ENCODE assay signal across 8 cellular contexts in genomic region chr11:35305670-35306382, GRCh38.
DNase-seq lines count a peak whose midpoint lies in the region; ATAC-seq, FAIRE-seq and TF ChIP-seq lines count a peak whose summit lies in the region.

No MANE protein-coding gene starts in this region.

- no peak for TF ChIP-seq POLR2A in K562 (conservative IDR thresholded peaks at IDR 0.05)

- no TSS peak for BruUV-seq in K562 (replicated peaks; lab: Mats Ljungman, UMichigan)

- no peak overlapping the region for H3K4me3 ChIP-seq in SJCRH30
- H3K4me3 ChIP-seq in K562, result no peak overlapping the region

- in situ Hi-C loops in K562 (cut with MboI), result no loop called here

- POLR2A ChIA-PET in K562 (lab: Yijun Ruan, JAX), result interaction anchor here (0.8 to 1.3 kb wide), 2 partner anchors 10 to 225 kb away, joined by 3 to 4 read pairs; no protein-coding TSS in a partner anchor

- H3K4me1 ChIP-seq in SJCRH30, result no peaks in the 10 kb centered on the region
- H3K4me1 ChIP-seq in K562 (replicated peaks in 1 of 2; ENCODE audit: control insufficient read depth in 2 of 2, insufficient read depth in 2 of 2, low read length in 2 of 2), result no peaks in the 10 kb centered on the region; a peak in 2 of 5 replicates

- no peaks in the 10 kb centered on the region for H3K27me3 ChIP-seq in SJCRH30
- peaks cover 2 to 9% of the 10 kb centered on the region in 2 experiments; a peak in 4 of 5 replicates for H3K27me3 ChIP-seq in K562 (ENCODE audit: control insufficient read depth in 2 of 2, insufficient read depth in 2 of 2, low read length in 2 of 2)

- CTCF ChIA-PET in K562 (lab: Yijun Ruan, JAX; ENCODE audit: low intra/inter-chr PET ratio), result interaction anchor here (0.7 kb wide), 1 partner anchor 378 kb away, joined by 3 read pairs; no protein-coding TSS in a partner anchor

- DNase-seq in T-helper 2 cell (peak in 3 of 5 experiments; percentile 6 to 49 (median 22)), SJCRH30 (peak; percentile 9 to 44), K562 (ENCODE audit: extremely low read depth in 1 of 4, low spot score in 3 of 4) (peak; percentile 50 to 63 (median 51)), left kidney (ENCODE audit: low read depth, low spot score) (peak; percentile 79), T1000 (lab: John Stamatoyannopoulos, UW) (no peak)
- DNase-seq in T-helper 2 cell treated with Interferon-gamma antibody and Interleukin-4, amounts not matched to agents 5 μg/mL and 100 μg/mL, for 36 hours (ENCODE audit: low spot score), result no peak

- TF ChIP-seq RAD21 in K562 (CRISPR knock-in tag; conservative IDR thresholded peaks at IDR 0.05 in 1 of 2, IDR thresholded peaks at IDR 0.05 in 1 of 2), result peak; percentile 58 to 69

- peak; percentile 56 for FAIRE-seq in K562 (lab: Jason Lieb, UNC)

- WGBS in K562 (ENCODE audit: insufficient coverage, low coverage, missing lambda C conversion rate), result 28% methylated on average over 14 of the region's 14 CpGs

- H3K4me1 Mint-ChIP-seq in T-helper 2 cell treated with Interferon-gamma antibody and Interleukin-4, amounts not matched to agents 5 μg/mL and 100 μg/mL, for 36 hours (ENCODE audit: low read depth), result peaks cover 14% of the 10 kb centered on the region

- intact Hi-C loops in K562 (cut with micrococcal nuclease), result loop anchor here (5.0 kb wide), 2 partner anchors 86 to 379 kb away; no protein-coding TSS in a partner anchor

- H4K20me1 ChIP-seq in K562 (replicated peaks; ENCODE audit: control insufficient read depth, insufficient read depth, low read length), result no peaks in the 10 kb centered on the region

- no peak overlapping the region for H3K27ac Mint-ChIP-seq in T-helper 2 cell treated with Interferon-gamma antibody and Interleukin-4, amounts not matched to agents 5 μg/mL and 100 μg/mL, for 36 hours

- no peaks in the 10 kb centered on the region for H3K36me3 ChIP-seq in SJCRH30
- no peaks in the 10 kb centered on the region for H3K36me3 ChIP-seq in K562 (ENCODE audit: control insufficient read depth, insufficient read depth, low read length)

- no peaks in the 10 kb centered on the region for H3K9me3 Mint-ChIP-seq in T-helper 2 cell treated with Interferon-gamma antibody and Interleukin-4, amounts not matched to agents 5 μg/mL and 100 μg/mL, for 36 hours

- no peak overlapping the region for H3K27ac ChIP-seq in SJCRH30
- H3K27ac ChIP-seq in K562 (ENCODE audit: extremely low read depth, low read depth, low read length), result no peak overlapping the region

- no peak overlapping the region; a peak in 1 of 4 replicates for H3K9ac ChIP-seq in K562 (ENCODE audit: insufficient read depth in 1 of 2, low read depth in 2 of 2, low read length in 2 of 2)

- no peaks in the 10 kb centered on the region for H3K9me1 ChIP-seq in K562 (ENCODE audit: control insufficient read depth, insufficient read depth, low read length)

- no peaks in the 10 kb centered on the region for H3K79me2 ChIP-seq in K562 (ENCODE audit: control insufficient read depth, insufficient read depth, low read length)

- peak; percentile 50 to 64 (median 62) for TF ChIP-seq CTCF in K562 (IDR thresholded peaks at IDR 0.05 in 2 of 3, conservative IDR thresholded peaks at IDR 0.05 in 1 of 3; ENCODE audit: insufficient read depth in 2 of 3, low read depth in 1 of 3, low read length in 3 of 3)

- H3K36me3 Mint-ChIP-seq in T-helper 2 cell treated with Interferon-gamma antibody and Interleukin-4, amounts not matched to agents 5 μg/mL and 100 μg/mL, for 36 hours (ENCODE audit: low read depth), result no peaks in the 10 kb centered on the region

- no peak for TF ChIP-seq EP300 in K562 (IDR thresholded peaks at IDR 0.05; ENCODE audit: low read length)

- H3K27me3 Mint-ChIP-seq in T-helper 2 cell treated with Interferon-gamma antibody and Interleukin-4, amounts not matched to agents 5 μg/mL and 100 μg/mL, for 36 hours (ENCODE audit: low read depth), result peaks cover 6% of the 10 kb centered on the region

- H3K4me3 Mint-ChIP-seq in T-helper 2 cell treated with Interferon-gamma antibody and Interleukin-4, amounts not matched to agents 5 μg/mL and 100 μg/mL, for 36 hours, result no peak overlapping the region

- ATAC-seq in HG02798 (IDR thresholded peaks at IDR 0.05; ENCODE audit: poor library complexity, unreplicated experiment) (peak; percentile 58), K562 (peak; percentile 89), GM19023 (IDR thresholded peaks at IDR 0.05; ENCODE audit: unreplicated experiment) (no peak)

- H3K9me3 ChIP-seq in SJCRH30 (replicated peaks) (no peaks in the 10 kb centered on the region), K562 (replicated peaks; ENCODE audit: control insufficient read depth, insufficient read depth, low read depth, low read length) (no peaks in the 10 kb centered on the region)

- H3K4me2 ChIP-seq in K562 (ENCODE audit: insufficient read depth, low read length), result peak overlapping the region; percentile 54

- peak overlapping the region; percentile 66 for H2AFZ ChIP-seq in K562 (ENCODE audit: low read depth, low read length)

TF ChIP-seq in K562, 482 proteins besides CTCF, POLR2A, EP300 and RAD21:
- TF ChIP-seq CBFA2T2 (conservative IDR thresholded peaks at IDR 0.05) (no peak), MAFG (tag; conservative IDR thresholded peaks at IDR 0.05) (peak; percentile 100), ZNF398 (CRISPR knock-in tag; IDR thresholded peaks at IDR 0.05) (no peak), MAFK (IDR thresholded peaks at IDR 0.05; ENCODE audit: low read length) (peak; percentile 99), SMC3 (conservative IDR thresholded peaks at IDR 0.05; ENCODE audit: insufficient read depth, low read depth, low read length) (0 out of 2 replicates have a peak, but pooled peaks have one; percentile 12), FOSL1 (tag; conservative IDR thresholded peaks at IDR 0.05) (0 out of 2 replicates have a peak, but pooled peaks have one; percentile 40), MAFF (IDR thresholded peaks at IDR 0.05; ENCODE audit: low read length) (peak; percentile 99), YY1 (IDR thresholded peaks at IDR 0.05; ENCODE audit: borderline replicate concordance in 1 of 3, control insufficient read depth in 1 of 3, extremely low read depth in 1 of 3, insufficient read depth in 3 of 3, insufficient read length in 1 of 3, insufficient replicate concordance in 2 of 3, low read depth in 1 of 3, low read length in 2 of 3) (no peak), C11orf30 (IDR thresholded peaks at IDR 0.05; ENCODE audit: low read depth) (peak; percentile 99), NFE2 (IDR thresholded peaks at IDR 0.05; ENCODE audit: low read depth) (peak; percentile 69), JUND (IDR thresholded peaks at IDR 0.05; ENCODE audit: borderline replicate concordance, low read depth, low read length) (0 out of 2 replicates have a peak, but pooled peaks have one; percentile 27), JUND (tag; IDR thresholded peaks at IDR 0.05; ENCODE audit: borderline replicate concordance, low read depth, low read length) (no peak; the same call in 2 of the 3 replicates), ZNF324 (CRISPR knock-in tag; IDR thresholded peaks at IDR 0.05) (0 out of 2 replicates have a peak, but pooled peaks have one; percentile 24), ZNF316 (IDR thresholded peaks at IDR 0.05) (peak; percentile 99), POLR2B (IDR thresholded peaks at IDR 0.05; ENCODE audit: low read depth, partially characterized antibody) (no peak)
- TF ChIP-seq, protein P1, sequence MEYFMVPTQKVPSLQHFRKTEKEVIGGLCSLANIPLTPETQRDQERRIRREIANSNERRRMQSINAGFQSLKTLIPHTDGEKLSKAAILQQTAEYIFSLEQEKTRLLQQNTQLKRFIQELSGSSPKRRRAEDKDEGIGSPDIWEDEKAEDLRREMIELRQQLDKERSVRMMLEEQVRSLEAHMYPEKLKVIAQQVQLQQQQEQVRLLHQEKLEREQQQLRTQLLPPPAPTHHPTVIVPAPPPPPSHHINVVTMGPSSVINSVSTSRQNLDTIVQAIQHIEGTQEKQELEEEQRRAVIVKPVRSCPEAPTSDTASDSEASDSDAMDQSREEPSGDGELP (CRISPR knock-in tag; IDR thresholded peaks at IDR 0.05; ENCODE audit: borderline replicate concordance), result 0 out of 2 replicates have a peak, but pooled peaks have one; percentile 21
- TF ChIP-seq, protein P2, sequence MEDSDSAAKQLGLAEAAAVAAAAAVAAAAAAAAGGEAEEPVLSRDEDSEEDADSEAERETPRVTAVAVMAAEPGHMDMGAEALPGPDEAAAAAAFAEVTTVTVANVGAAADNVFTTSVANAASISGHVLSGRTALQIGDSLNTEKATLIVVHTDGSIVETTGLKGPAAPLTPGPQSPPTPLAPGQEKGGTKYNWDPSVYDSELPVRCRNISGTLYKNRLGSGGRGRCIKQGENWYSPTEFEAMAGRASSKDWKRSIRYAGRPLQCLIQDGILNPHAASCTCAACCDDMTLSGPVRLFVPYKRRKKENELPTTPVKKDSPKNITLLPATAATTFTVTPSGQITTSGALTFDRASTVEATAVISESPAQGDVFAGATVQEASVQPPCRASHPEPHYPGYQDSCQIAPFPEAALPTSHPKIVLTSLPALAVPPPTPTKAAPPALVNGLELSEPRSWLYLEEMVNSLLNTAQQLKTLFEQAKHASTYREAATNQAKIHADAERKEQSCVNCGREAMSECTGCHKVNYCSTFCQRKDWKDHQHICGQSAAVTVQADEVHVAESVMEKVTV (CRISPR knock-in tag; IDR thresholded peaks at IDR 0.05), result 0 out of 2 replicates have a peak, but pooled peaks have one; percentile 39

Comparison
In these comparisons a context has a peak if more than half of its experiments do, and no peak if none do; other contexts are left out.
1. DNase-seq: peak in T-helper 2 cell (3 of 5), SJCRH30 (2 of 2), K562 (4 of 4) and left kidney (single experiment); none in T-helper 2 cell treated with Interferon-gamma antibody and Interleukin-4, amounts not matched to agents 5 μg/mL and 100 μg/mL, for 36 hours (single experiment) and T1000 (single experiment).